In the genomic region with DNA sequence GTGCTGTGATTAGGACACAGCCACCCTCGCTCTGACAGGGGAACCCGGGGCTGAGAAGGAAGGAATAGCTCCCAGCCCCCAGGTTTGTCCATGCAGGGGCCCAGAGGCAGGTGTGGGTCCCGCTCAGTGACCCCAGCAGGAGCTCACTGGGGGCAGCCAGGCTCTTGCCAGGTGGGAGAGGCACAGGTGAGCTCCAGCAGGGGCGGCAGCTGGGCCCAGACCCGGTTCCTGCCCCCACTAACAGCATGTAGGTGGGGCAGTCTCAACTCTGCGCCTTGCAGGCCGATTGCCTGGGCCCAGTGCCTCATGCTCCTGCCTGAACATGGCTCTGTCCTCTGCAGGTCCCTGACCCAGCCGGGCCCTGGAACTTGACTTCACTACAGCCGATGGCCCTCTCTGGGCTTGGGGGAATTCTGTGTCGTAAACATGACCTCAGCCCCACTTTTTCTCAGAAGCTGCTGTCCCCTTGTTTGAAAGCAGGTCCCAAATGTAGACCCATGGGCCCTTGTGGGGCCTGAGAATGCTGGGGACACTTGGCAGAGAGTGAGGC, we compare ENCODE assay signal across 16 cellular contexts.
DNase-seq lines count a peak whose midpoint lies in the region; ATAC-seq and TF ChIP-seq lines count a peak whose summit lies in the region.
"Had no signal": no experiment of that assay in that cellular context is flagged by ENCODE, and none has a peak within 500 bp of the region (broad histone marks: within the 10 kb centered on the region; RNA-seq: fewer than 3 reads in every experiment).

No MANE protein-coding gene starts in this region.

- peak overlapping the region in 2 of 3 donors; percentile 8 to 14 for H3K9ac ChIP-seq in skeletal muscle tissue (ENCODE audit: low read depth in 1 of 3, low read length in 3 of 3)

- peaks cover 0 to 20% of the 10 kb centered on the region in 2 donors for H3K4me1 ChIP-seq in right atrium auricular region
- H3K4me1 ChIP-seq in skeletal muscle tissue (ENCODE audit: control insufficient read depth in 3 of 3, insufficient read depth in 3 of 3, low read length in 3 of 3) = peaks cover 0 to 14% (median 4%) of the 10 kb centered on the region in 3 donors
- no peaks in the 10 kb centered on the region for H3K4me1 ChIP-seq in vagina
- H3K4me1 ChIP-seq: A549 had no signal

- no peaks in the 10 kb centered on the region for H3K9me3 ChIP-seq in right atrium auricular region
- no peaks in the 10 kb centered on the region for H3K9me3 ChIP-seq in skeletal muscle tissue (ENCODE audit: control insufficient read depth in 3 of 3, low read length in 3 of 3)
- H3K9me3 ChIP-seq in vagina = no peaks in the 10 kb centered on the region
- H3K9me3 ChIP-seq: A549 had no signal

- H3K27ac ChIP-seq in right atrium auricular region = peak overlapping the region; percentile 38 to 67
- peak overlapping the region; percentile 71 for H3K27ac ChIP-seq in layer of hippocampus (ENCODE audit: low read depth, low read length)
- H3K27ac ChIP-seq in skeletal muscle tissue (ENCODE audit: low read depth, low read length) = peak overlapping the region; percentile 40
- H3K27ac ChIP-seq in vagina = peak overlapping the region; percentile 69
- H3K27ac ChIP-seq: A549 had no signal

- TF ChIP-seq CTCF in right atrium auricular region (IDR thresholded peaks at IDR 0.05) = no peak
- TF ChIP-seq CTCF in vagina (IDR thresholded peaks at IDR 0.05) = no peak

- intact Hi-C loops in Right ventricle myocardium inferior (cut with DNase I) (no loop called here), vagina (cut with DNase I) (no loop called here)

- ATAC-seq in Right ventricle myocardium inferior (no peak), HG03460 (IDR thresholded peaks at IDR 0.05; ENCODE audit: unreplicated experiment) (no peak)
- ATAC-seq: A549, Panc1 had no signal

- H3K36me3 ChIP-seq in right atrium auricular region = no peaks in the 10 kb centered on the region
- H3K36me3 ChIP-seq in skeletal muscle tissue (ENCODE audit: control insufficient read depth in 3 of 3, insufficient read depth in 3 of 3, low read length in 3 of 3) = no peaks in the 10 kb centered on the region
- no peaks in the 10 kb centered on the region for H3K36me3 ChIP-seq in vagina

- H3K27me3 ChIP-seq in right atrium auricular region (no peaks in the 10 kb centered on the region), layer of hippocampus (ENCODE audit: control insufficient read depth, insufficient read depth, low read length) (no peaks in the 10 kb centered on the region), skeletal muscle tissue (ENCODE audit: control insufficient read depth in 3 of 3, insufficient read depth in 3 of 3, low read length in 3 of 3) (peaks cover 0 to 3% (median 2%) of the 10 kb centered on the region in 3 donors), vagina (no peaks in the 10 kb centered on the region)

- DNase-seq in right atrium auricular region (ENCODE audit: low spot score) = no peak
- no peak for DNase-seq in Right ventricle myocardium inferior (ENCODE audit: missing footprints)
- DNase-seq in vagina (ENCODE audit: extremely low spot score in 2 of 2) = no peak
- no peak for DNase-seq in NCI-H748 treated with DMSO at 0.1 percent for 48 hours (lab: John Stamatoyannopoulos, UW)
- DNase-seq in stimulated activated CD4-positive, alpha-beta T cell treated with anti-CD3 and anti-CD28 coated beads, Interleukin-15, amount 100 ng/mL, for 24 hours = no peak
- DNase-seq: GF-D8, Kasumi-1, MM.1S, NCI-H1092 treated with DMSO at 0.1 percent for 48 hours, NCI-H1694, NCI-H510A treated with DMSO at 0.1 percent for 48 hours had no signal

- TF ChIP-seq POLR2A in vagina (IDR thresholded peaks at IDR 0.05) = no peak

- H3K4me3 ChIP-seq in right atrium auricular region = no peak overlapping the region
- no peak overlapping the region for H3K4me3 ChIP-seq in skeletal muscle tissue (ENCODE audit: low read length in 3 of 3)
- no peak overlapping the region for H3K4me3 ChIP-seq in vagina
- H3K4me3 ChIP-seq: A549 had no signal
